Comparison of ENCODE assay signal across 23 cellular contexts in genomic region chr18:3138274-3138975, GRCh38.
"Had no signal": no experiment of that assay in that cellular context is flagged by ENCODE, and none has a peak within 500 bp of the region (broad histone marks: within the 10 kb centered on the region; RNA-seq: fewer than 3 reads in every experiment).

No MANE protein-coding gene starts in this region.

- H3K36me3 ChIP-seq: suprapubic skin, WERI-Rb-1 had no signal

- H3K27me3 ChIP-seq: esophagus muscularis mucosa, foreskin keratinocyte, sigmoid colon, suprapubic skin, tibial artery had no signal

- H3K9me3 ChIP-seq: esophagus muscularis mucosa, sigmoid colon, suprapubic skin, tibial artery had no signal

- DNase-seq: activated CD4-positive, alpha-beta memory T cell treated with anti-CD3 and anti-CD28 coated beads, Interleukin-2, amount 10 ng/mL, durations not matched to agents 7 days and 5 days; activated CD4-positive, alpha-beta T cell treated with anti-CD3 and anti-CD28 coated beads for 48 hours; activated naive CD4-positive, alpha-beta T cell; activated T-cell treated with anti-CD3 and anti-CD28 coated beads, Interleukin-2, amount 50 U/mL, for 48 hours; dermis blood vessel endothelial cell; effector CD4-positive, alpha-beta T cell; foreskin keratinocyte; hypothalamus; immature natural killer cell; kidney; sigmoid colon; stimulated activated CD4-positive, alpha-beta T cell treated with anti-CD3 and anti-CD28 coated beads, Interleukin-1b, Interleukin-23, amount 100 ng/mL, for 48 hours; stimulated activated naive B cell treated with anti-CD40 and anti-IgM and Interleukin-4, amounts not matched to agents 10 μg/mL and 1 μg/mL and 100 μg/mL, for 72 hours; SW 1271; T-helper 9 cell; tibial artery; WERI-Rb-1 had no signal

- ATAC-seq: activated CD4-positive, CD25-positive, alpha-beta regulatory T cell treated with anti-CD3 and anti-CD28 coated beads, Interleukin-2, amount 50 U/mL, for 24 hours; activated naive CD4-positive, alpha-beta T cell treated with anti-CD3 and anti-CD28 coated beads, Interleukin-2, amount 50 U/mL, for 72 hours; foreskin keratinocyte; stimulated activated naive B cell treated with anti-CD40 and anti-IgM and Interleukin-4, amounts not matched to agents 10 μg/mL and 1 μg/mL and 100 μg/mL, for 72 hours had no signal

- H3K4me3 ChIP-seq: esophagus muscularis mucosa, lung, sigmoid colon, smooth muscle cell, suprapubic skin, tibial artery had no signal

- H3K4me1 ChIP-seq: esophagus muscularis mucosa, foreskin keratinocyte, sigmoid colon, suprapubic skin, tibial artery had no signal

- H3K27ac ChIP-seq: esophagus muscularis mucosa, foreskin keratinocyte, sigmoid colon, suprapubic skin, tibial artery, WERI-Rb-1 had no signal
